In genomic region chr16:74438492-74438979, GRCh38 we compare ENCODE assay signal across 17 cellular contexts. TPM values are rescaled to one million over a fixed set of nuclear protein-coding genes. Genes with fewer than 3 reads are reported as not detected.
DNase-seq lines count a peak whose midpoint lies in the region; ATAC-seq and TF ChIP-seq lines count a peak whose summit lies in the region.
"Had no signal": no experiment of that assay in that cellular context is flagged by ENCODE, and none has a peak within 500 bp of the region (broad histone marks: within the 10 kb centered on the region; RNA-seq: fewer than 3 reads in every experiment).

No MANE protein-coding gene starts in this region.

- peaks cover 18% of the 10 kb centered on the region for H3K36me3 Mint-ChIP-seq in activated T-cell treated with anti-CD3 and anti-CD28 coated beads, Interleukin-2, amount 50 U/mL, for 24 hours (ENCODE audit: low read depth)
- H3K36me3 Mint-ChIP-seq in activated naive CD8-positive, alpha-beta T cell treated with anti-CD3 and anti-CD28 coated beads, Interleukin-2, amount 50 U/mL, for 24 hours (ENCODE audit: low read depth), result peaks cover 11% of the 10 kb centered on the region

- peaks cover 0 to 22% (median 12%) of the 10 kb centered on the region in 6 donors for H3K4me1 ChIP-seq in spleen
- H3K4me1 ChIP-seq: uterus had no signal

- H3K27me3 ChIP-seq in spleen (replicated peaks in 1 of 7), result no peaks in the 10 kb centered on the region
- H3K27me3 ChIP-seq: uterus had no signal

- TF ChIP-seq POLR2A in spleen (IDR thresholded peaks at IDR 0.05), result no peak

- peak overlapping the region in 7 of 8 donors; percentile 30 to 65 (median 46) for H3K27ac ChIP-seq in spleen
- H3K27ac ChIP-seq: GM23248, uterus had no signal

- H3K36me3 ChIP-seq in spleen, result peaks cover 0 to 13% (median 0%) of the 10 kb centered on the region in 6 donors
- H3K36me3 ChIP-seq: uterus had no signal

- WGBS in spleen, 5 donors, result 7 to 21% (median 11%) methylated on average over 7 of the region's 7 CpGs

- in situ Hi-C loops in ACHN (cut with HindIII; ENCODE audit: low pct_ligation_motif_present, low pct_unique_long_range_greater_than_20kb, low sequenced_read_pairs), result no loop called here

- H3K4me1 Mint-ChIP-seq in activated T-cell treated with anti-CD3 and anti-CD28 coated beads, Interleukin-2, amount 50 U/mL, for 24 hours (ENCODE audit: low read depth), result peaks cover 18% of the 10 kb centered on the region
- peaks cover 13% of the 10 kb centered on the region for H3K4me1 Mint-ChIP-seq in activated naive CD8-positive, alpha-beta T cell treated with anti-CD3 and anti-CD28 coated beads, Interleukin-2, amount 50 U/mL, for 24 hours

- intact Hi-C loops in spleen (cut with DNase I; ENCODE audit: low total_unique reads), result no loop called here

- peak; percentile 95 for ATAC-seq in activated naive CD8-positive, alpha-beta T cell treated with anti-CD3 and anti-CD28 coated beads, Interleukin-2, amount 50 U/mL, for 24 hours
- no peak for ATAC-seq in GM19035 (IDR thresholded peaks at IDR 0.05; ENCODE audit: unreplicated experiment)

- peaks cover 0 to 18% (median 9%) of the 10 kb centered on the region in 8 donors for H3K9me3 ChIP-seq in spleen
- H3K9me3 ChIP-seq: uterus had no signal

- peaks cover 5% of the 10 kb centered on the region for H3K9me3 Mint-ChIP-seq in activated T-cell treated with anti-CD3 and anti-CD28 coated beads, Interleukin-2, amount 50 U/mL, for 24 hours
- no peaks in the 10 kb centered on the region for H3K9me3 Mint-ChIP-seq in activated naive CD8-positive, alpha-beta T cell treated with anti-CD3 and anti-CD28 coated beads, Interleukin-2, amount 50 U/mL, for 24 hours

- peak overlapping the region; percentile 75 for H3K27ac Mint-ChIP-seq in activated T-cell treated with anti-CD3 and anti-CD28 coated beads, Interleukin-2, amount 50 U/mL, for 24 hours
- peak overlapping the region; percentile 48 for H3K27ac Mint-ChIP-seq in activated naive CD8-positive, alpha-beta T cell treated with anti-CD3 and anti-CD28 coated beads, Interleukin-2, amount 50 U/mL, for 24 hours

- no peak for DNase-seq in activated T-cell treated with anti-CD3 and anti-CD28 coated beads, Interleukin-2, amount 50 U/mL, for 24 hours
- DNase-seq in activated T-cell treated with anti-CD3 and anti-CD28 coated beads, Interleukin-2, amount 50 U/mL, for 48 hours, result no peak
- peak; percentile 76 for DNase-seq in OCI-M1 (lab: John Stamatoyannopoulos, UW)
- DNase-seq in activated naive CD8-positive, alpha-beta T cell treated with anti-CD3 and anti-CD28 coated beads, Interleukin-2, amount 50 U/mL, for 24 hours, result no peak
- DNase-seq in spleen, result no peak
- DNase-seq in ACHN, result no peak
- no peak for DNase-seq in stimulated activated CD4-positive, alpha-beta T cell treated with anti-CD3 and anti-CD28 coated beads, Interleukin-12 subunit alpha, Interleukin-12 subunit beta, amount 100 ng/mL, for 4 hours
- DNase-seq: anterior cingulate cortex; Calu3; GM23248; NCI-H1048; stimulated activated naive CD4-positive, alpha-beta T cell treated with Interleukin-2 at 50 U/mL for 16 hours; T-helper 9 cell; uterus had no signal

- H3K27me3 Mint-ChIP-seq in activated T-cell treated with anti-CD3 and anti-CD28 coated beads, Interleukin-2, amount 50 U/mL, for 24 hours, result no peaks in the 10 kb centered on the region
- H3K27me3 Mint-ChIP-seq in activated naive CD8-positive, alpha-beta T cell treated with anti-CD3 and anti-CD28 coated beads, Interleukin-2, amount 50 U/mL, for 24 hours, result no peaks in the 10 kb centered on the region

- H3K4me3 Mint-ChIP-seq in activated T-cell treated with anti-CD3 and anti-CD28 coated beads, Interleukin-2, amount 50 U/mL, for 24 hours, result no peak overlapping the region
- H3K4me3 Mint-ChIP-seq in activated naive CD8-positive, alpha-beta T cell treated with anti-CD3 and anti-CD28 coated beads, Interleukin-2, amount 50 U/mL, for 24 hours, result peak overlapping the region; percentile 25

- H3K4me3 ChIP-seq in spleen, result no peak overlapping the region
- H3K4me3 ChIP-seq: GM23248, uterus had no signal

- TF ChIP-seq CTCF in spleen (IDR thresholded peaks at IDR 0.05 in 8 of 11, conservative IDR thresholded peaks at IDR 0.05 in 3 of 11), result no peak

RNA-seq across cellular contexts. Expression of gene CLEC18B, which starts 17.3 kb away (rescaled TPM):
- total RNA-seq in spleen, result 1 to 10 TPM in 2 of 7 donors, under 1 TPM in 2, not detected in 3; 0.83 to 2.1 (median 1.5) TPM
- polyA plus RNA-seq in spleen, result 1 to 10 TPM in 2 of 3 donors, under 1 TPM in 1; 0.91 to 1.1 (median 1.1) TPM
- total RNA-seq: dermis microvascular lymphatic vessel endothelial cell, HT1080 had no signal
- polyA plus RNA-seq: GM23248 had no signal
